1 cellular context compared by ENCODE assay signal in the genomic region with DNA sequence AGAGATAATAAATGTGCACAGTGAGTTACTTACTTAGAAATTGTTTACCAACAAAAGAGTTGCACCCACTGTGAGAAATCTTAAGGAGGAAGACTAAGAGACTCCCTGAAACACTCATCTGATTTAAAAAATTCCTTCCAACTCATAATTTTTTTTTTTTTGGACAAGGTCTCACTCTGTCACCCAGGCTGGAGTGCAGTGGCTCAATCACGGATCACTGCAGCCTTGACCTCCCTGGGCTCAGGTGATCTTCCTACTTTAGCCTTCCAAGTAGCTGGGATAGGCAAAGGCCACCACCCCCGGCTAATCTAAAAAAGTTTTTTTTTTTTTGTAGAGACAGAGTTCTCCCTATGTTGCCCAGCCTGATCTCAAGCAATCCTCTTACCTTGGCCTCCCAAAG.
TF ChIP-seq lines count a peak whose summit lies in the region.

No MANE protein-coding gene starts in this region.

TF ChIP-seq in HEK293T, 16 proteins besides CTCF, POLR2A, EP300 and RAD21:
- TF ChIP-seq NFRKB (IDR thresholded peaks at IDR 0.05), result no peak
- TF ChIP-seq LEF1 (IDR thresholded peaks at IDR 0.05; ENCODE audit: borderline replicate concordance), result no peak
- TF ChIP-seq HDGF (IDR thresholded peaks at IDR 0.05; ENCODE audit: borderline replicate concordance), result no peak
- no peak for TF ChIP-seq SP1 (IDR thresholded peaks at IDR 0.05)
- no peak for TF ChIP-seq L3MBTL2 (conservative IDR thresholded peaks at IDR 0.05)
- no peak for TF ChIP-seq FOXK2 (IDR thresholded peaks at IDR 0.05)
- TF ChIP-seq BHLHE40 (IDR thresholded peaks at IDR 0.05; ENCODE audit: borderline replicate concordance), result no peak
- TF ChIP-seq ARNT (IDR thresholded peaks at IDR 0.05), result no peak
- no peak for TF ChIP-seq ELF4 (IDR thresholded peaks at IDR 0.05)
- no peak for TF ChIP-seq CTBP1 (IDR thresholded peaks at IDR 0.05; ENCODE audit: borderline replicate concordance)
